Comparison of ENCODE assay signal across 8 cellular contexts in the genomic region with DNA sequence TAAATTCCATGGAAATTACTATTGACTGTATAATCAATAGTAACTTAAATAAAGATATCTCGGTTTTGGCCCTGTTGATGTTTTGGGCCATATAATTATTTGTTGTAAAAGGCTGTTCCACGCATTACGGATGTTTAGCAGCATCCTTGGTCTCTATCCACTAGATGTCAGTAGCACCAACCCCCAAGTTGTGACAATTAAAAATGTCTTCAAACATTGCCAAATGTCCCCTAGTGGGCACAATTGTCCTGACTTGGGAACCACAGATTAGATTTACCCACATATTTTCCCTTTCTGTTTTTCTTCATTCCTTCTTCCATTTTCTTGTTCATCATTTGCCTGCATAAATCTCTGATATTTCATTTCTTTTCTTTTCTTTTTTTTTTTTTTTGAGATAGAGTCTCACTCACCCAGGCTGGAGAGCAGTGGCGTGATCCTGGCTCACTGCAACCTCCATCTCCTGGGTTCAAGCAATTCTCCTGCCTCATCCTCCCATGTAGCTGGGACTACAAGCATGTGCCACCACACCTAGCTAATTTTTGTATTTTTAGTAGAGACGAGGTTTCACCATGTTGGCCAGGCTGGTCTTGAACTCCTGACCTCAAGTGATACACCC. TPM values are rescaled to one million over a fixed set of nuclear protein-coding genes. Genes with fewer than 3 reads are reported as not detected.
DNase-seq lines count a peak whose midpoint lies in the region; ATAC-seq, FAIRE-seq and TF ChIP-seq lines count a peak whose summit lies in the region.

No MANE protein-coding gene starts in this region.

- H3K27me3 Mint-ChIP-seq in CD4-positive, CD25-positive, alpha-beta regulatory T cell = peaks cover 37% of the 10 kb centered on the region
- H3K27me3 Mint-ChIP-seq in activated CD8-positive, alpha-beta T cell treated with anti-CD3 and anti-CD28 coated beads, Interleukin-2, amount 10 ng/mL, durations not matched to agents 7 days and 5 days (ENCODE audit: low read depth) = peaks cover 23% of the 10 kb centered on the region

- no peaks in the 10 kb centered on the region for H3K4me1 ChIP-seq in CD4-positive, CD25-positive, alpha-beta regulatory T cell (ENCODE audit: control insufficient read depth, insufficient read depth, low read length, poor library complexity, severe bottlenecking)
- H3K4me1 ChIP-seq in kidney (ENCODE audit: control insufficient read depth in 1 of 2, insufficient read depth in 1 of 2, low read depth in 1 of 2, low read length in 2 of 2) (no peaks in the 10 kb centered on the region), stomach (no peaks in the 10 kb centered on the region)

- H3K9me3 ChIP-seq in CD4-positive, CD25-positive, alpha-beta regulatory T cell (ENCODE audit: control insufficient read depth in 2 of 2, low read length in 2 of 2) = no peaks in the 10 kb centered on the region
- H3K9me3 ChIP-seq in kidney (ENCODE audit: control insufficient read depth in 1 of 2, low read length in 2 of 2) (no peaks in the 10 kb centered on the region), stomach (peaks cover 0 to 11% (median 5%) of the 10 kb centered on the region in 4 donors)

- no peaks in the 10 kb centered on the region for H3K36me3 ChIP-seq in CD4-positive, CD25-positive, alpha-beta regulatory T cell (ENCODE audit: control insufficient read depth, insufficient read depth, low read length)
- no peaks in the 10 kb centered on the region for H3K36me3 ChIP-seq in kidney (ENCODE audit: control insufficient read depth in 1 of 2, insufficient read depth in 2 of 2, low read length in 2 of 2)
- no peaks in the 10 kb centered on the region for H3K36me3 ChIP-seq in stomach

- CTCF ChIA-PET in activated CD8-positive, alpha-beta T cell treated with anti-CD3 and anti-CD28 coated beads, Interleukin-2, amount 10 ng/mL, durations not matched to agents 7 days and 5 days (lab: Charles Lee) = interaction anchor here (0.6 to 3.7 kb wide), 5 partner anchors 71 to 274 kb away, joined by 3 to 19 read pairs (median 4); no protein-coding TSS in a partner anchor

- FAIRE-seq in kidney (lab: Jason Lieb, UNC) = no peak

- no peak for ATAC-seq in CD4-positive, CD25-positive, alpha-beta regulatory T cell (ENCODE audit: low read depth in 2 of 2)
- ATAC-seq in activated CD8-positive, alpha-beta T cell treated with anti-CD3 and anti-CD28 coated beads, Interleukin-2, amount 10 ng/mL, durations not matched to agents 7 days and 5 days = peak; percentile 60
- ATAC-seq in HG03442 (IDR thresholded peaks at IDR 0.05; ENCODE audit: unreplicated experiment) = no peak

- H3K36me3 Mint-ChIP-seq in CD4-positive, CD25-positive, alpha-beta regulatory T cell = no peaks in the 10 kb centered on the region
- no peaks in the 10 kb centered on the region for H3K36me3 Mint-ChIP-seq in activated CD8-positive, alpha-beta T cell treated with anti-CD3 and anti-CD28 coated beads, Interleukin-2, amount 10 ng/mL, durations not matched to agents 7 days and 5 days (ENCODE audit: low read depth)

- TF ChIP-seq POLR2A in stomach (IDR thresholded peaks at IDR 0.05) = no peak

- H3K4me3 Mint-ChIP-seq in CD4-positive, CD25-positive, alpha-beta regulatory T cell = no peak overlapping the region
- no peak overlapping the region for H3K4me3 Mint-ChIP-seq in activated CD8-positive, alpha-beta T cell treated with anti-CD3 and anti-CD28 coated beads, Interleukin-2, amount 10 ng/mL, durations not matched to agents 7 days and 5 days

- H3K27ac ChIP-seq in CD4-positive, CD25-positive, alpha-beta regulatory T cell (ENCODE audit: insufficient read depth, low read length, poor library complexity, severe bottlenecking) = no peak overlapping the region
- no peak overlapping the region for H3K27ac ChIP-seq in kidney (ENCODE audit: low read depth in 2 of 2, low read length in 2 of 2)
- H3K27ac ChIP-seq in stomach = no peak overlapping the region

- 55 to 58% (median 56%) methylated on average over 5 of the region's 5 CpGs for WGBS in stomach, 5 donors

- intact Hi-C loops in kidney (cut with DNase I) (no loop called here), stomach (cut with DNase I; ENCODE audit: low total_unique reads) (no loop called here), posterior vena cava (cut with DNase I) (loop anchor here in 1 of 2 donors (10.0 kb wide), 1 partner anchor 58 kb away; a partner anchor contains a TSS)

- no peak overlapping the region for H3K4me3 ChIP-seq in CD4-positive, CD25-positive, alpha-beta regulatory T cell (ENCODE audit: low read depth, low read length)
- H3K4me3 ChIP-seq in kidney (ENCODE audit: low read length in 2 of 2) (no peak overlapping the region), stomach (no peak overlapping the region)

- TF ChIP-seq EP300 in stomach (IDR thresholded peaks at IDR 0.05) = no peak

- POLR2A ChIA-PET in activated CD8-positive, alpha-beta T cell treated with anti-CD3 and anti-CD28 coated beads, Interleukin-2, amount 10 ng/mL, durations not matched to agents 7 days and 5 days (lab: Charles Lee) = no interaction called here

- H3K4me1 Mint-ChIP-seq in CD4-positive, CD25-positive, alpha-beta regulatory T cell = no peaks in the 10 kb centered on the region
- H3K4me1 Mint-ChIP-seq in activated CD8-positive, alpha-beta T cell treated with anti-CD3 and anti-CD28 coated beads, Interleukin-2, amount 10 ng/mL, durations not matched to agents 7 days and 5 days (ENCODE audit: low read depth) = no peaks in the 10 kb centered on the region

- peak in 2 of 3 donors; percentile 9 to 63 for DNase-seq in CD4-positive, CD25-positive, alpha-beta regulatory T cell
- peak; percentile 7 for DNase-seq in NCI-H146 treated with DMSO at 0.1 percent for 48 hours (lab: John Stamatoyannopoulos, UW; ENCODE audit: unreplicated experiment)
- DNase-seq in activated CD8-positive, alpha-beta T cell treated with anti-CD3 and anti-CD28 coated beads, Interleukin-2, amount 10 ng/mL, durations not matched to agents 7 days and 5 days = peak; percentile 50
- DNase-seq in kidney = no peak
- DNase-seq in stomach = no peak
- no peak for DNase-seq in posterior vena cava (ENCODE audit: low spot score)

- TF ChIP-seq CTCF in GM12801 (IDR thresholded peaks at IDR 0.05; ENCODE audit: extremely low read depth, insufficient read length) = peak; percentile 45
- peak; percentile 18 for TF ChIP-seq CTCF in kidney (IDR thresholded peaks at IDR 0.05; ENCODE audit: borderline replicate concordance, extremely low read depth, insufficient read depth)
- TF ChIP-seq CTCF in stomach (IDR thresholded peaks at IDR 0.05) = peak in 3 of 7 experiments; percentile 19 to 49 (median 28)

- H3K9ac ChIP-seq in kidney (ENCODE audit: low read length in 2 of 2) = no peak overlapping the region

- peaks cover 3% of the 10 kb centered on the region for H3K27me3 ChIP-seq in CD4-positive, CD25-positive, alpha-beta regulatory T cell (ENCODE audit: control insufficient read depth, insufficient read depth, low read length)
- peaks cover 0 to 6% (median 0%) of the 10 kb centered on the region in 3 donors for H3K27me3 ChIP-seq in stomach

- peaks cover 0 to 2% (median 0%) of the 10 kb centered on the region in 7 donors for H3K9me3 Mint-ChIP-seq in CD4-positive, CD25-positive, alpha-beta regulatory T cell
- no peaks in the 10 kb centered on the region for H3K9me3 Mint-ChIP-seq in activated CD8-positive, alpha-beta T cell treated with anti-CD3 and anti-CD28 coated beads, Interleukin-2, amount 10 ng/mL, durations not matched to agents 7 days and 5 days (ENCODE audit: insufficient read depth)

- no peak overlapping the region for H3K27ac Mint-ChIP-seq in CD4-positive, CD25-positive, alpha-beta regulatory T cell
- H3K27ac Mint-ChIP-seq in activated CD8-positive, alpha-beta T cell treated with anti-CD3 and anti-CD28 coated beads, Interleukin-2, amount 10 ng/mL, durations not matched to agents 7 days and 5 days = no peak overlapping the region

RNA-seq across cellular contexts. Expression of a gene that starts 13.6 kb away (rescaled TPM):
- total RNA-seq in CD4-positive, CD25-positive, alpha-beta regulatory T cell = not detected
- polyA plus RNA-seq in CD4-positive, CD25-positive, alpha-beta regulatory T cell = not detected
- total RNA-seq in activated CD8-positive, alpha-beta T cell treated with anti-CD3 and anti-CD28 coated beads, Interleukin-2, amount 10 ng/mL, durations not matched to agents 7 days and 5 days = not detected
- not detected for total RNA-seq in kidney
- not detected for polyA plus RNA-seq in kidney (ENCODE audit: insufficient read depth, low read depth, low replicate concordance)
- not detected for total RNA-seq in stomach
- polyA plus RNA-seq in stomach = not detected
- total RNA-seq in posterior vena cava = not detected

RNA-seq across cellular contexts. Expression of a gene that starts 36.9 kb away (rescaled TPM):
- not detected for total RNA-seq in CD4-positive, CD25-positive, alpha-beta regulatory T cell
- not detected for polyA plus RNA-seq in CD4-positive, CD25-positive, alpha-beta regulatory T cell
- not detected for total RNA-seq in activated CD8-positive, alpha-beta T cell treated with anti-CD3 and anti-CD28 coated beads, Interleukin-2, amount 10 ng/mL, durations not matched to agents 7 days and 5 days
- total RNA-seq in kidney (not detected), stomach (not detected), posterior vena cava (not detected)
- polyA plus RNA-seq in kidney (ENCODE audit: insufficient read depth, low read depth, low replicate concordance) (not detected), stomach (not detected)

RNA-seq across cellular contexts. Expression of a gene that starts 38.4 kb away (rescaled TPM):
- not detected for total RNA-seq in CD4-positive, CD25-positive, alpha-beta regulatory T cell
- not detected for polyA plus RNA-seq in CD4-positive, CD25-positive, alpha-beta regulatory T cell
- not detected for total RNA-seq in activated CD8-positive, alpha-beta T cell treated with anti-CD3 and anti-CD28 coated beads, Interleukin-2, amount 10 ng/mL, durations not matched to agents 7 days and 5 days
- total RNA-seq in kidney (not detected), stomach (not detected), posterior vena cava (not detected)
- polyA plus RNA-seq in kidney (ENCODE audit: insufficient read depth, low read depth, low replicate concordance) (not detected), stomach (not detected)

RNA-seq across cellular contexts. Expression of a gene that starts 45.5 kb away (rescaled TPM):
- total RNA-seq in CD4-positive, CD25-positive, alpha-beta regulatory T cell = not detected
- polyA plus RNA-seq in CD4-positive, CD25-positive, alpha-beta regulatory T cell = not detected
- total RNA-seq in activated CD8-positive, alpha-beta T cell treated with anti-CD3 and anti-CD28 coated beads, Interleukin-2, amount 10 ng/mL, durations not matched to agents 7 days and 5 days = not detected
- total RNA-seq in kidney (not detected), stomach (not detected), posterior vena cava (not detected)
- polyA plus RNA-seq in kidney (ENCODE audit: insufficient read depth, low read depth, low replicate concordance) (not detected), stomach (not detected)

RNA-seq across cellular contexts. Expression of a gene that starts 53.4 kb away (rescaled TPM):
- total RNA-seq in CD4-positive, CD25-positive, alpha-beta regulatory T cell = not detected
- not detected for polyA plus RNA-seq in CD4-positive, CD25-positive, alpha-beta regulatory T cell
- total RNA-seq in activated CD8-positive, alpha-beta T cell treated with anti-CD3 and anti-CD28 coated beads, Interleukin-2, amount 10 ng/mL, durations not matched to agents 7 days and 5 days = not detected
- total RNA-seq in kidney (not detected), stomach (not detected), posterior vena cava (not detected)
- polyA plus RNA-seq in kidney (ENCODE audit: insufficient read depth, low read depth, low replicate concordance) (not detected), stomach (not detected)

Comparison
In these comparisons a context has a peak if more than half of its experiments do, and no peak if none do; other contexts are left out.
1. DNase-seq: peak in CD4-positive, CD25-positive, alpha-beta regulatory T cell (2 of 3), NCI-H146 treated with DMSO at 0.1 percent for 48 hours (single experiment) and activated CD8-positive, alpha-beta T cell treated with anti-CD3 and anti-CD28 coated beads, Interleukin-2, amount 10 ng/mL, durations not matched to agents 7 days and 5 days (single experiment); none in kidney (single experiment), stomach (single experiment) and posterior vena cava (single experiment).